In the genomic region with DNA sequence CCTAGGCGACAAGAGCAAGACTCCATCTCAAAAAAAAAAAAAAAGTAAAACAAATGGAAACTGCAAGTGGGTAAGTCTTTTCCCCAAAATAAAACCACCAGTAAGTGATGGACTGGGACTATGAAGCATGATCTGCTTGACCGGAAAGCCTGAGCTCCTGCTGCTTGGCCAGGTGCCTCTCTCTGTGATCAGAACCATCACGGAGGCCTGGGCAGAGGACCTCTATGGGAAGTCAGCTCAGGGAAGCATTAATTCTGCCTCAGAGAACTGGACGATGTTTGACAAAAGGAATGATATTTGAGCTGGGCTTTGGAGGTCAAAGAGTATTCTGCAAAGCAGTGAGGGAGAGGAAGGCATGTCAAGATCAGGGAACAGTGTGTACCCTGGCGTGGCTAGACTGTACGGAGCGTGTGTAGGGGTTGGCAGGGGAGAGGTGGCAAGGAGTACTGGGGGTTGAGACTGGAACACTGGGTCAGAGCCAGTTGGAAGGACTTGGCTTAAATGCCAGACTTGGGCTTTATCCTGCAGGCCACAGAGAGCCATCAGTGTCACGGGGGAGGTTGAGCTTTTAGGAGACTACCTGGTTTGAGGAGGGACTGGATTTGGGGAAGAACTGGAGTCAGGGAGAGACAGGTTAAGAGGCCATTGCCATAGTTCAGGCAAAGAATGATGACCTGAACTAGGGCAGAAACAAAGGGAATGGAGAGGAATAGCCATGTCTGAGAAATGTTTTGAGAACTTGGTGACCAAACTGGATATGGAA, we compare ENCODE assay signal across 1 cellular context.
TF ChIP-seq lines count a peak whose summit lies in the region.

No MANE protein-coding gene starts in this region.

TF ChIP-seq in SK-N-SH treated with all-trans-retinoic acid at 6 μM for 48 hours, 23 proteins besides CTCF, POLR2A, EP300 and RAD21 (continued from another document):
- no peak for TF ChIP-seq CSRNP3 (CRISPR knock-in tag; IDR thresholded peaks at IDR 0.05)
- no peak for TF ChIP-seq POU6F1 (CRISPR knock-in tag; IDR thresholded peaks at IDR 0.05; ENCODE audit: borderline replicate concordance, low read depth)
- TF ChIP-seq ZC3H10 (CRISPR knock-in tag; IDR thresholded peaks at IDR 0.05), result no peak
- no peak for TF ChIP-seq TOX (CRISPR knock-in tag; IDR thresholded peaks at IDR 0.05; ENCODE audit: borderline replicate concordance)
- no peak for TF ChIP-seq TCF4 (CRISPR knock-in tag; IDR thresholded peaks at IDR 0.05; ENCODE audit: borderline replicate concordance)
- TF ChIP-seq ESRRG (CRISPR knock-in tag; IDR thresholded peaks at IDR 0.05), result no peak
- TF ChIP-seq ARNTL (CRISPR knock-in tag; IDR thresholded peaks at IDR 0.05; ENCODE audit: borderline replicate concordance, low read depth), result no peak
- no peak for TF ChIP-seq SNAI2 (CRISPR knock-in tag; IDR thresholded peaks at IDR 0.05)
- no peak for TF ChIP-seq TSHZ2 (CRISPR knock-in tag; IDR thresholded peaks at IDR 0.05)
- no peak for TF ChIP-seq RARB (CRISPR knock-in tag; IDR thresholded peaks at IDR 0.05)
- TF ChIP-seq CREB5 (CRISPR knock-in tag; IDR thresholded peaks at IDR 0.05; ENCODE audit: low read depth), result no peak
- no peak for TF ChIP-seq ZNF565 (CRISPR knock-in tag; conservative IDR thresholded peaks at IDR 0.05; ENCODE audit: low read depth)
- TF ChIP-seq PPARA (CRISPR knock-in tag; IDR thresholded peaks at IDR 0.05; ENCODE audit: borderline replicate concordance), result no peak
- TF ChIP-seq ZFP30 (CRISPR knock-in tag; IDR thresholded peaks at IDR 0.05), result no peak
- TF ChIP-seq GLIS3 (CRISPR knock-in tag; IDR thresholded peaks at IDR 0.05), result no peak
